Comparison of ENCODE assay signal across 25 cellular contexts in genomic region chr3:25461946-25462345, GRCh38. TPM values are rescaled to one million over a fixed set of nuclear protein-coding genes. Genes with fewer than 3 reads are reported as not detected.
DNase-seq lines count a peak whose midpoint lies in the region; ATAC-seq and TF ChIP-seq lines count a peak whose summit lies in the region.
"Had no signal": no experiment of that assay in that cellular context is flagged by ENCODE, and none has a peak within 500 bp of the region (broad histone marks: within the 10 kb centered on the region; RNA-seq: fewer than 3 reads in every experiment).

No MANE protein-coding gene starts in this region.

- TF ChIP-seq POLR2A in breast epithelium (IDR thresholded peaks at IDR 0.05) = no peak

- H3K4me3 Mint-ChIP-seq in mesothelial cell of epicardium (no peak overlapping the region), neural progenitor cell (no peak overlapping the region)
- H3K4me3 Mint-ChIP-seq: CD4-positive, alpha-beta memory T cell; GM23338 had no signal

- H3K27me3 Mint-ChIP-seq in mesothelial cell of epicardium (ENCODE audit: low read depth) (no peaks in the 10 kb centered on the region), neural progenitor cell (ENCODE audit: insufficient read depth, low read depth) (no peaks in the 10 kb centered on the region)
- H3K27me3 Mint-ChIP-seq: CD4-positive, alpha-beta memory T cell had no signal

- in situ Hi-C loops in mammary epithelial cell (cut with MboI; ENCODE audit: low sequenced_read_pairs in 2 of 2) = no loop called here

- H3K27ac ChIP-seq in mammary epithelial cell (ENCODE audit: insufficient read depth, low read depth, low read length) = no peak overlapping the region
- no peak overlapping the region for H3K27ac ChIP-seq in breast epithelium
- H3K27ac ChIP-seq in neural progenitor cell = no peak overlapping the region
- H3K27ac ChIP-seq: BLaER1 treated with 17β-estradiol and CSF1 and Interleukin-3, amounts not matched to agents 10 nM and 100 nM had no signal

- H3K4me2 ChIP-seq in mammary epithelial cell (ENCODE audit: insufficient read depth, low read depth, low read length) (peak overlapping the region; percentile 28), neural progenitor cell (no peak overlapping the region)
- H3K4me2 ChIP-seq: GM23338 had no signal

- intact Hi-C loops in mammary epithelial cell (cut with micrococcal nuclease) (no loop called here), breast epithelium (cut with DNase I; ENCODE audit: low total_unique reads) (no loop called here)

- H2AFZ ChIP-seq in mammary epithelial cell (ENCODE audit: low read depth, low read length) (peak overlapping the region; percentile 66), neural progenitor cell (replicated peaks) (no peak overlapping the region)
- H2AFZ ChIP-seq: GM23338 had no signal

- peak; percentile 87 for ATAC-seq in esophagus mucosa
- ATAC-seq: GM23338 had no signal

- H3K27me3 ChIP-seq in mammary epithelial cell (ENCODE audit: insufficient read depth, low read length) = no peaks in the 10 kb centered on the region
- H3K27me3 ChIP-seq in breast epithelium = no peaks in the 10 kb centered on the region
- H3K27me3 ChIP-seq in neural progenitor cell = no peaks in the 10 kb centered on the region
- H3K27me3 ChIP-seq: BLaER1 treated with 17β-estradiol and CSF1 and Interleukin-3, amounts not matched to agents 10 nM and 100 nM had no signal

- H3K9me3 Mint-ChIP-seq in mesothelial cell of epicardium (no peaks in the 10 kb centered on the region), neural progenitor cell (no peaks in the 10 kb centered on the region)
- H3K9me3 Mint-ChIP-seq: CD4-positive, alpha-beta memory T cell; GM23338 had no signal

- dilution Hi-C loops in mammary epithelial cell (cut with HindIII; ENCODE audit: low sequenced_read_pairs) = no loop called here

- CTCF ChIA-PET in mammary epithelial cell (lab: Charles Lee; ENCODE audit: low non-redundant PET) = interaction anchor here (0.6 to 0.7 kb wide), 3 partner anchors 17 to 100 kb away, joined by 4 to 15 read pairs (median 5); no protein-coding TSS in a partner anchor

- H3K4me1 Mint-ChIP-seq in mesothelial cell of epicardium = peaks cover 43% of the 10 kb centered on the region
- H3K4me1 Mint-ChIP-seq in neural progenitor cell = peaks cover 4% of the 10 kb centered on the region
- H3K4me1 Mint-ChIP-seq: CD4-positive, alpha-beta memory T cell; GM23338 had no signal

- no peak overlapping the region for H3K4me3 ChIP-seq in mammary epithelial cell (replicated peaks in 1 of 3; ENCODE audit: insufficient read depth in 1 of 3, low read depth in 2 of 3, low read length in 3 of 3)
- no peak overlapping the region for H3K4me3 ChIP-seq in breast epithelium
- no peak overlapping the region for H3K4me3 ChIP-seq in neural progenitor cell
- H3K4me3 ChIP-seq: BLaER1 treated with 17β-estradiol and CSF1 and Interleukin-3, amounts not matched to agents 10 nM and 100 nM; GM12878; GM23338 had no signal

- no peaks in the 10 kb centered on the region for H3K79me2 ChIP-seq in mammary epithelial cell (ENCODE audit: insufficient read depth, low read length)
- no peaks in the 10 kb centered on the region for H3K79me2 ChIP-seq in neural progenitor cell (ENCODE audit: low read depth)

- H3K36me3 Mint-ChIP-seq in mesothelial cell of epicardium = peaks cover 35% of the 10 kb centered on the region
- no peaks in the 10 kb centered on the region for H3K36me3 Mint-ChIP-seq in neural progenitor cell
- H3K36me3 Mint-ChIP-seq: CD4-positive, alpha-beta memory T cell had no signal

- no peaks in the 10 kb centered on the region for H3K9me3 ChIP-seq in mammary epithelial cell (replicated peaks; ENCODE audit: insufficient read depth, low read length)
- H3K9me3 ChIP-seq in breast epithelium = no peaks in the 10 kb centered on the region
- no peaks in the 10 kb centered on the region for H3K9me3 ChIP-seq in neural progenitor cell (ENCODE audit: low read depth)
- H3K9me3 ChIP-seq: BLaER1 treated with 17β-estradiol and CSF1 and Interleukin-3, amounts not matched to agents 10 nM and 100 nM; Caco-2 had no signal

- H3K27ac Mint-ChIP-seq in mesothelial cell of epicardium = peak overlapping the region; percentile 80
- H3K27ac Mint-ChIP-seq in neural progenitor cell = no peak overlapping the region
- H3K27ac Mint-ChIP-seq: CD4-positive, alpha-beta memory T cell; GM23338 had no signal

- DNase-seq in mammary epithelial cell (peak; percentile 66), breast epithelium (ENCODE audit: low spot score in 2 of 2) (no peak), mesothelial cell of epicardium (ENCODE audit: low spot score in 2 of 2, unreplicated experiment in 2 of 2) (no peak), NCI-H1092 treated with DMSO at 0.1 percent for 48 hours (lab: John Stamatoyannopoulos, UW) (no peak), cerebellum (ENCODE audit: low spot score) (no peak), neural progenitor cell (ENCODE audit: low spot score) (no peak), NOMO-1 treated with DMSO at 0.1 percent for 48 hours (lab: John Stamatoyannopoulos, UW; ENCODE audit: unreplicated experiment) (no peak)
- DNase-seq: 8988T; Caco-2; CD4-positive, alpha-beta memory T cell; DMS 273 treated with DMSO at 0.1 percent for 48 hours; DMS79 treated with DMSO at 0.1 percent for 48 hours; HCEC 1CT; KBM-7; NCI-H1694; NCI-H2081; NCI-H2171; NCI-H345; NCI-H524; NCI-H82; SHP77 had no signal

- TF ChIP-seq CTCF in mammary epithelial cell (conservative IDR thresholded peaks at IDR 0.05 in 1 of 2, IDR thresholded peaks at IDR 0.05 in 1 of 2; ENCODE audit: extremely low read depth in 1 of 2, insufficient read depth in 1 of 2, low read depth in 1 of 2, low read length in 2 of 2) = peak in 1 of 2 donors; percentile 1
- no peak for TF ChIP-seq CTCF in breast epithelium (IDR thresholded peaks at IDR 0.05)
- no peak for TF ChIP-seq CTCF in mesothelial cell of epicardium (IDR thresholded peaks at IDR 0.05; ENCODE audit: unreplicated experiment)
- TF ChIP-seq CTCF in neural progenitor cell (IDR thresholded peaks at IDR 0.05) = no peak

- WGBS in mammary epithelial cell (ENCODE audit: low coverage, missing lambda C conversion rate) = 26% methylated on average over 3 of the region's 3 CpGs

- no peaks in the 10 kb centered on the region for H3F3A ChIP-seq in neural progenitor cell (ENCODE audit: low read depth)

- H3K36me3 ChIP-seq in mammary epithelial cell (ENCODE audit: insufficient read depth, low read length) (no peaks in the 10 kb centered on the region), breast epithelium (no peaks in the 10 kb centered on the region), neural progenitor cell (no peaks in the 10 kb centered on the region)
- H3K36me3 ChIP-seq: BLaER1 treated with 17β-estradiol and CSF1 and Interleukin-3, amounts not matched to agents 10 nM and 100 nM had no signal

- no TSS peak for BruUV-seq in mammary epithelial cell (replicated peaks; lab: Mats Ljungman, UMichigan)

- H3K9ac ChIP-seq in mammary epithelial cell (ENCODE audit: insufficient read depth, low read length) (no peak overlapping the region), neural progenitor cell (no peak overlapping the region)
- H3K9ac ChIP-seq: BLaER1 treated with 17β-estradiol and CSF1 and Interleukin-3, amounts not matched to agents 10 nM and 100 nM had no signal

- H4K20me1 ChIP-seq in mammary epithelial cell (ENCODE audit: insufficient read depth, low read length) (no peaks in the 10 kb centered on the region), neural progenitor cell (ENCODE audit: low read depth) (no peaks in the 10 kb centered on the region)
- H4K20me1 ChIP-seq: BLaER1 treated with 17β-estradiol and CSF1 and Interleukin-3, amounts not matched to agents 10 nM and 100 nM had no signal

- H3K4me1 ChIP-seq in mammary epithelial cell (ENCODE audit: insufficient read depth, low read length) (peaks cover 18% of the 10 kb centered on the region), breast epithelium (peaks cover 0 to 5% of the 10 kb centered on the region in 2 donors), neural progenitor cell (no peaks in the 10 kb centered on the region)
- H3K4me1 ChIP-seq: Caco-2 had no signal

RNA-seq across cellular contexts. Expression of gene RARB, which starts 33.9 kb away (rescaled TPM):
- 1 to 10 TPM in 1 of 2 donors, under 1 TPM in 1; 0.59 to 8.2 TPM for total RNA-seq in mammary epithelial cell
- polyA plus RNA-seq in mammary epithelial cell = 0.08 TPM
- polyA minus RNA-seq in mammary epithelial cell = 9.0 TPM
- total RNA-seq in breast epithelium = 10 to 100 TPM in 1 of 3 donors, 1 to 10 TPM in 1, under 1 TPM in 1; 0.80 to 20.1 (median 8.2) TPM
- 2.5 TPM for total RNA-seq in esophagus mucosa
- total RNA-seq in mesothelial cell of epicardium = 106 to 117 TPM (median 117 TPM) in 3 replicates
- 11.6 TPM for total RNA-seq in cerebellum
- 1.4 and 1.8 TPM in 2 replicates for total RNA-seq in neural progenitor cell (ENCODE audit: low replicate concordance)
- total RNA-seq: CD4-positive, alpha-beta memory T cell; GM12878 had no signal
